ENCODE assay signal across 10 cellular contexts in the genomic region with DNA sequence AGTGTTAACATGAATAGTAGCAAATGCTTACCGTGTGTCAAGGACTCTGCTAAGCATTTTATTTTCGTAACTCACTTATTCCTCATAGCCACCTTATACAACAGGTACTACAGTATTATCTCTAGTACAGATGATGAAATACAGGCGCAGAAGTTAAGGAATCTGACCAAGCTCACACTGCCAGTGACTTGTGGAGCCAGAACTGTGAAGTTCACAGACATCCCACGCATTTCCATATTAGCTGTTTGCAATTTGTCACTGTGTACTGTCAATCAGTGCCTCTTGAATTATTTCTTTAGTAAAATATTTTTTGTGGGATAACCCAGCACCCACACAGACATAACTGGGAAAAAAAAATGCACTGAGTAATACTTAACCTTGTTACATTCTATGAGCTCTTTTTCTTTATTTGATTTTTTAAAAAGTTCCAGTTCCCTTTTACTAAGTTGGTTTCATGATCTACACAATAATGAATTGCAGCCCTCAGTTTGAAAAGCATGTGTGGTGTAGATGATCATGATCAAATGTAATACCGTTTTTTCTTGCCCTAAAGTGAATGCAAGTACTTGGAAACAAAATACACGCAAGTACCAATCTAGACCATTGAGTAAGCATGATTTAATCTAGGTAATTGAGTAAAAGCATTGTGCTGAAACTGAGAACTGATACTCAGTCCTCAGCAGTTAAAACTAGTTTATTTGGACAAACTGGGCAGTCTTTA. TPM values are rescaled to one million over a fixed set of nuclear protein-coding genes. Genes with fewer than 3 reads are reported as not detected.
DNase-seq lines count a peak whose midpoint lies in the region; ATAC-seq and TF ChIP-seq lines count a peak whose summit lies in the region.
"Had no signal": no experiment of that assay in that cellular context is flagged by ENCODE, and none has a peak within 500 bp of the region (broad histone marks: within the 10 kb centered on the region; RNA-seq: fewer than 3 reads in every experiment).

No MANE protein-coding gene starts in this region.

- H3K4me3 ChIP-seq in lower lobe of right lung (no peak overlapping the region), sigmoid colon (no peak overlapping the region)

- DNase-seq in lower lobe of right lung = no peak
- DNase-seq in kidney tubule cell (ENCODE audit: low spot score) = no peak
- DNase-seq in islet precursor cell = no peak
- DNase-seq in sigmoid colon = no peak
- DNase-seq: effector CD4-positive, alpha-beta T cell; immature natural killer cell; NCI-H2171 treated with DMSO at 0.1 percent for 48 hours had no signal

- peak; percentile 60 for ATAC-seq in GM18868 (IDR thresholded peaks at IDR 0.05; ENCODE audit: unreplicated experiment)
- peak; percentile 45 for ATAC-seq in GM21515 (IDR thresholded peaks at IDR 0.05; ENCODE audit: unreplicated experiment)
- ATAC-seq in HG03520 (IDR thresholded peaks at IDR 0.05; ENCODE audit: unreplicated experiment) = peak; percentile 37
- ATAC-seq in lower lobe of right lung = peak; percentile 86 to 95

- TF ChIP-seq POLR2A in sigmoid colon (IDR thresholded peaks at IDR 0.05) = no peak

- H3K27me3 ChIP-seq in lower lobe of right lung (ENCODE audit: low read depth) (no peaks in the 10 kb centered on the region), sigmoid colon (no peaks in the 10 kb centered on the region)

- H3K36me3 ChIP-seq in lower lobe of right lung (no peaks in the 10 kb centered on the region), sigmoid colon (no peaks in the 10 kb centered on the region)

- H3K27ac ChIP-seq in lower lobe of right lung (no peak overlapping the region), sigmoid colon (no peak overlapping the region)

- no peak for TF ChIP-seq CTCF in lower lobe of right lung (IDR thresholded peaks at IDR 0.05)
- no peak for TF ChIP-seq CTCF in sigmoid colon (IDR thresholded peaks at IDR 0.05)

- WGBS in sigmoid colon, 2 donors = 80% methylated on average over 6 of the region's 6 CpGs

- H3K4me1 ChIP-seq in lower lobe of right lung (peaks cover 60% of the 10 kb centered on the region), sigmoid colon (peaks cover 0 to 84% (median 50%) of the 10 kb centered on the region in 4 donors)

- H3K9me3 ChIP-seq in lower lobe of right lung (no peaks in the 10 kb centered on the region), sigmoid colon (no peaks in the 10 kb centered on the region)

- intact Hi-C loops in lower lobe of right lung (cut with DNase I) (no loop called here), sigmoid colon (cut with DNase I) (no loop called here)

- TF ChIP-seq EP300 in sigmoid colon (IDR thresholded peaks at IDR 0.05) = no peak

RNA-seq across cellular contexts. Expression of a gene that starts 14.1 kb away (rescaled TPM):
- total RNA-seq in lower lobe of right lung (47.5 TPM), sigmoid colon (10 to 100 TPM; 53.9 to 72.8 (median 65.3) TPM)
- 10 to 100 TPM; 24.0 to 28.7 (median 27.7) TPM for polyA plus RNA-seq in sigmoid colon

Comparison
In these comparisons a context has a peak if more than half of its experiments do, and no peak if none do; other contexts are left out.
1. ATAC-seq: peak in every context shown above with its lines; median percentile 90 in lower lobe of right lung; 60 in GM18868; 45 in GM21515; 37 in HG03520.